Comparison of ENCODE assay signal across 8 cellular contexts in genomic region chr14:69260979-69261605, GRCh38. TPM values are rescaled to one million over a fixed set of nuclear protein-coding genes. Genes with fewer than 3 reads are reported as not detected.
DNase-seq lines count a peak whose midpoint lies in the region; ATAC-seq and TF ChIP-seq lines count a peak whose summit lies in the region.

No MANE protein-coding gene starts in this region.

- no peaks in the 10 kb centered on the region for H4K20me1 ChIP-seq in HCT116 (ENCODE audit: insufficient read depth)

- no peaks in the 10 kb centered on the region for H3K9me2 ChIP-seq in HCT116 (ENCODE audit: insufficient read depth)

- H3K4me1 ChIP-seq in HCT116 (ENCODE audit: control insufficient read depth in 1 of 2, insufficient read depth in 2 of 2, low read length in 2 of 2) (peaks cover 0 to 5% of the 10 kb centered on the region in 2 experiments; a peak in 2 of 4 replicates), endodermal cell (ENCODE audit: control insufficient read depth, insufficient read depth, low read length) (peaks cover 11% of the 10 kb centered on the region), muscle layer of duodenum (ENCODE audit: control insufficient read depth in 1 of 2, insufficient read depth in 2 of 2, low read length in 2 of 2) (peaks cover 9 to 26% of the 10 kb centered on the region in 2 donors), tibial artery (peaks cover 0 to 52% (median 40%) of the 10 kb centered on the region in 4 donors)

- no peaks in the 10 kb centered on the region for H3K79me2 ChIP-seq in HCT116 (ENCODE audit: insufficient read depth, low read length)

- peak; percentile 54 for TF ChIP-seq RAD21 in HCT116 (IDR thresholded peaks at IDR 0.05; ENCODE audit: low read depth)

- H3K9ac ChIP-seq in HCT116 (ENCODE audit: low read length): no peak overlapping the region
- peak overlapping the region; percentile 55 for H3K9ac ChIP-seq in endodermal cell (ENCODE audit: extremely low read depth, low read length, poor library complexity, severe bottlenecking)

- CTCF ChIA-PET in HCT116 (lab: Charles Lee): interaction anchor here (0.6 to 1.3 kb wide), 7 partner anchors 14 to 202 kb away, joined by 3 to 8 read pairs (median 4); no protein-coding TSS in a partner anchor

- H3K4me3 ChIP-seq in HCT116 (replicated peaks in 1 of 2; ENCODE audit: low read depth in 1 of 2, low read length in 2 of 2): no peak overlapping the region
- peak overlapping the region; percentile 79 for H3K4me3 ChIP-seq in endodermal cell (ENCODE audit: low read length)
- peak overlapping the region; percentile 53 to 78 for H3K4me3 ChIP-seq in muscle layer of duodenum (ENCODE audit: low read depth in 1 of 2, low read length in 2 of 2)
- H3K4me3 ChIP-seq in tibial artery: peak overlapping the region; percentile 59 to 67

- no TSS peak for BruUV-seq in HCT116 (replicated peaks; lab: Mats Ljungman, UMichigan)

- H3K27ac ChIP-seq in HCT116 (ENCODE audit: low read depth, low read length) (no peak overlapping the region), endodermal cell (ENCODE audit: low read depth, low read length) (no peak overlapping the region), muscle layer of duodenum (ENCODE audit: low read length) (no peak overlapping the region), tibial artery (peak overlapping the region; percentile 53 to 79)

- RAD21 ChIA-PET in HCT116 (lab: Charles Lee; ENCODE audit: low non-redundant PET in 1 of 2, low total read pairs in 2 of 2, uncharacterized antibody in 2 of 2, unreplicated experiment in 2 of 2): no interaction called here

- POLR2A ChIA-PET in HCT116 (lab: Charles Lee): interaction anchor here (0.6 kb wide), 1 partner anchor 71 kb away, joined by 3 read pairs; no protein-coding TSS in a partner anchor

- H3K27me3 Mint-ChIP-seq in CD14-positive monocyte (ENCODE audit: low read depth in 3 of 3) (peaks cover 61 to 85% (median 71%) of the 10 kb centered on the region in 3 donors), endodermal cell (ENCODE audit: insufficient read depth) (peaks cover 69% of the 10 kb centered on the region)

- peak overlapping the region; percentile 51 for H3K4me2 ChIP-seq in HCT116 (ENCODE audit: low read length)

- H3K4me1 Mint-ChIP-seq in CD14-positive monocyte: peaks cover 10% of the 10 kb centered on the region
- peaks cover 18% of the 10 kb centered on the region for H3K4me1 Mint-ChIP-seq in endodermal cell

- WGBS in endodermal cell (ENCODE audit: insufficient coverage in 1 of 2, insufficient read length in 1 of 2), 2 experiments: 1 to 3% methylated on average over 25 to 55 of the region's 55 CpGs

- H3K9me3 ChIP-seq in HCT116 (ENCODE audit: control insufficient read depth in 1 of 2, insufficient read depth in 1 of 2, low read depth in 1 of 2, low read length in 2 of 2) (no peaks in the 10 kb centered on the region), endodermal cell (ENCODE audit: control insufficient read depth, low read length) (no peaks in the 10 kb centered on the region), muscle layer of duodenum (ENCODE audit: control insufficient read depth in 1 of 2, low read length in 2 of 2) (no peaks in the 10 kb centered on the region), tibial artery (no peaks in the 10 kb centered on the region)

- H3K36me3 Mint-ChIP-seq in CD14-positive monocyte: no peaks in the 10 kb centered on the region
- no peaks in the 10 kb centered on the region for H3K36me3 Mint-ChIP-seq in endodermal cell (ENCODE audit: low read depth)

- H3K27ac Mint-ChIP-seq in CD14-positive monocyte (no peak overlapping the region), endodermal cell (no peak overlapping the region)

- H3K27me3 ChIP-seq in HCT116 (ENCODE audit: insufficient read depth, low read length): peaks cover 10% of the 10 kb centered on the region; the same call in 1 of the 2 replicates
- peaks cover 25% of the 10 kb centered on the region for H3K27me3 ChIP-seq in endodermal cell (ENCODE audit: control insufficient read depth, insufficient read depth, low read length, poor library complexity, severe bottlenecking)
- H3K27me3 ChIP-seq in muscle layer of duodenum (ENCODE audit: low read depth, low read length): peaks cover 6% of the 10 kb centered on the region
- no peaks in the 10 kb centered on the region for H3K27me3 ChIP-seq in tibial artery

- H2AFZ ChIP-seq in HCT116 (ENCODE audit: low read depth, low read length, poor library complexity, severe bottlenecking): no peak overlapping the region

- no peak for DNase-seq in CD14-positive monocyte (ENCODE audit: low spot score)
- no peak for DNase-seq in HCT116 (ENCODE audit: low read depth, low spot score)
- peak; percentile 90 for DNase-seq in endodermal cell
- DNase-seq in tibial artery: peak in 1 of 2 donors; percentile 72
- DNase-seq in HCEC 1CT: no peak

- intact Hi-C loops in CD14-positive monocyte (cut with micrococcal nuclease) (no loop called here), HCT116 (cut with micrococcal nuclease) (no loop called here), tibial artery (cut with DNase I; ENCODE audit: low total_unique reads) (loop anchor here (5.0 kb wide), 1 partner anchor 96 kb away; no protein-coding TSS in a partner anchor)

- no peaks in the 10 kb centered on the region for H3K36me3 ChIP-seq in HCT116 (ENCODE audit: control insufficient read depth in 1 of 2, insufficient read depth in 2 of 2, low read length in 2 of 2)
- H3K36me3 ChIP-seq in endodermal cell (ENCODE audit: control insufficient read depth, insufficient read depth, low read length): no peaks in the 10 kb centered on the region
- no peaks in the 10 kb centered on the region for H3K36me3 ChIP-seq in muscle layer of duodenum (ENCODE audit: control insufficient read depth in 1 of 2, insufficient read depth in 2 of 2, low read length in 2 of 2)
- no peaks in the 10 kb centered on the region for H3K36me3 ChIP-seq in tibial artery

- no peak for TF ChIP-seq POLR2A in HCT116 (IDR thresholded peaks at IDR 0.05; ENCODE audit: borderline replicate concordance, extremely low read depth, insufficient read depth, insufficient read length)

- TF ChIP-seq CTCF in CD14-positive monocyte (IDR thresholded peaks at IDR 0.05): peak; percentile 56
- TF ChIP-seq CTCF in HCT116 (IDR thresholded peaks at IDR 0.05 in 2 of 3, conservative IDR thresholded peaks at IDR 0.05 in 1 of 3; ENCODE audit: borderline replicate concordance in 1 of 3, insufficient read depth in 1 of 3, low read depth in 2 of 3, low read length in 2 of 3): peak; percentile 43 to 67 (median 64)
- TF ChIP-seq CTCF in endodermal cell (conservative IDR thresholded peaks at IDR 0.05): peak; percentile 95
- TF ChIP-seq CTCF in tibial artery (IDR thresholded peaks at IDR 0.05): peak; percentile 57 to 77

- ATAC-seq in HCT116: peak; percentile 95
- ATAC-seq in activated CD4-positive, CD25-positive, alpha-beta regulatory T cell treated with anti-CD3 and anti-CD28 coated beads, Interleukin-2, amount 50 U/mL, for 24 hours: peak; percentile 62 to 81
- no peak for ATAC-seq in GM21381 (IDR thresholded peaks at IDR 0.05; ENCODE audit: unreplicated experiment)

- H3K9me3 Mint-ChIP-seq in CD14-positive monocyte: peaks cover 0 to 9% (median 4%) of the 10 kb centered on the region in 7 donors
- H3K9me3 Mint-ChIP-seq in endodermal cell: no peaks in the 10 kb centered on the region

- H3K4me3 Mint-ChIP-seq in CD14-positive monocyte: peak overlapping the region; percentile 62 to 86
- H3K4me3 Mint-ChIP-seq in endodermal cell: peak overlapping the region; percentile 66

TF ChIP-seq in HCT116, 20 proteins besides CTCF, POLR2A, EP300 and RAD21:
- 0 out of 2 replicates have a peak, but pooled peaks have one; percentile 32 for TF ChIP-seq EGR1 (IDR thresholded peaks at IDR 0.05; ENCODE audit: low read depth)
- no peak for TF ChIP-seq ZNF274 (IDR thresholded peaks at IDR 0.05; ENCODE audit: low read depth, low read length)

RNA-seq across cellular contexts. Expression of gene GALNT16, which starts 1.1 kb away (rescaled TPM):
- polyA plus RNA-seq in CD14-positive monocyte: not detected
- total RNA-seq in HCT116 (2021; ENCODE audit: unreplicated experiment) (0.32 TPM), endodermal cell (1 to 10 TPM; 2.2 to 8.0 TPM)
- 0.05 TPM in 1 of 2 replicates, not detected in the other for polyA plus RNA-seq in HCT116 (2012)
- polyA plus RNA-seq in endodermal cell (2013, experiment 1 of 2): 22.3 TPM
- polyA plus RNA-seq in endodermal cell (2013, experiment 2 of 2): 17.7 TPM

Comparison
In these comparisons a context has a peak if more than half of its experiments do, and no peak if none do; other contexts are left out.
1. H3K27ac ChIP-seq: peak in tibial artery (2 of 2); none in HCT116 (single experiment), endodermal cell (single experiment) and muscle layer of duodenum (single experiment).
2. H3K4me3 ChIP-seq: peak in endodermal cell (single experiment), muscle layer of duodenum (2 of 2) and tibial artery (2 of 2); none in HCT116 (0 of 2).
3. Peak in every context shown above with its lines, with median percentiles within 50 percentile points of each other: CTCF ChIP-seq.